Comparison of ENCODE assay signal across 6 cellular contexts in genomic region chr14:32906672-32907071, GRCh38. TPM values are rescaled to one million over a fixed set of nuclear protein-coding genes. Genes with fewer than 3 reads are reported as not detected.
"Had no signal": no experiment of that assay in that cellular context is flagged by ENCODE, and none has a peak within 500 bp of the region (broad histone marks: within the 10 kb centered on the region; RNA-seq: fewer than 3 reads in every experiment).

No MANE protein-coding gene starts in this region.

- H3K4me3 ChIP-seq: GM23338, K562 had no signal

- DNase-seq: H9, HCEC 1CT, IMR-90 had no signal

- ATAC-seq: GM23338, K562 had no signal

RNA-seq across cellular contexts. Expression of gene NPAS3, which starts 32.0 kb away (rescaled TPM):
- total RNA-seq: HT-29, IMR-90, K562 had no signal
- polyA plus RNA-seq: IMR-90 had no signal
